26 cellular contexts compared by ENCODE assay signal in the genomic region with DNA sequence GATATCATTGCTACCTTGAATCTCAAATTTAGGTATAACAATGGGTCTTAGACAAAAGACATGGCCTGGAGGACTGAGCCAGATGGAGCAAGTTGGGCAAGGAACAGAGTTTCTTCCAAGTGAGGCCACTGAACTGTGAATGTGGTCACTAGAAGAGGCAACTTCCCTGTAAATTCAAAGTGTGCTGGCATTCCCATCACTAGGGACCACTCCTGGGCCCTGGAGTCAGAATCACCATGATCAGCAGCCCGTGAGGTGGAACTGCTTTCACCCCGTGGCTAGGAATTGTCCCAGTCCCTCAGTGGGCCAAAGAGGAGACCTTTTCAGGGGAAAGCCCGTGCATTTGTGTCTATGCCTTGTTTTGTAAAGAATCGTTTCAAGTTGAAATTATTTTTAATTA. TPM values are rescaled to one million over a fixed set of nuclear protein-coding genes. Genes with fewer than 3 reads are reported as not detected.
"Had no signal": no experiment of that assay in that cellular context is flagged by ENCODE, and none has a peak within 500 bp of the region (broad histone marks: within the 10 kb centered on the region; RNA-seq: fewer than 3 reads in every experiment).

No MANE protein-coding gene starts in this region.

- DNase-seq: naive thymus-derived CD4-positive, alpha-beta T cell; natural killer cell; nucleus accumbens; pancreas; psoas muscle; right cardiac atrium; right lobe of liver; sigmoid colon; small intestine; stimulated activated CD4-positive, alpha-beta T cell treated with anti-CD3 and anti-CD28 coated beads, Interleukin-15, amount 100 ng/mL, for 24 hours; stimulated activated CD4-positive, alpha-beta T cell treated with anti-CD3 and anti-CD28 coated beads, Interleukin-2, amount 100 ng/mL, for 24 hours; stimulated activated CD4-positive, alpha-beta T cell treated with anti-CD3 and anti-CD28 coated beads, Interleukin-2, amount 100 ng/mL, for 48 hours; stimulated activated CD4-positive, alpha-beta T cell treated with anti-CD3 and anti-CD28 coated beads, Interleukin-4, amount 100 ng/mL, for 24 hours; stimulated activated naive B cell treated with anti-CD40 and anti-IgM and Interleukin-4, amounts not matched to agents 10 μg/mL and 1 μg/mL and 100 μg/mL, for 72 hours; stimulated activated naive CD4-positive, alpha-beta T cell treated with Interleukin-2 at 50 U/mL for 16 hours; stomach; tibial artery; transverse colon; upper lobe of right lung; uterus had no signal

- H3K4me3 ChIP-seq: pancreas, psoas muscle, right lobe of liver, sigmoid colon, stomach, thoracic aorta, tibial artery, transverse colon, upper lobe of right lung, uterus had no signal

- H3K27ac Mint-ChIP-seq: natural killer cell; stimulated activated effector memory CD8-positive, alpha-beta T cell treated with anti-CD3 and anti-CD28 coated beads, Interleukin-12 subunit alpha, Interleukin-12 subunit beta, amount 100 ng/mL, for 72 hours; stimulated activated naive B cell treated with anti-CD40 and anti-IgM and Interleukin-4, amounts not matched to agents 10 μg/mL and 1 μg/mL and 100 μg/mL, for 72 hours; stimulated activated naive CD8-positive, alpha-beta T cell treated with anti-CD3 and anti-CD28 coated beads, Interleukin-15, Interleukin-2, amounts not matched to agents 100 ng/mL and 50 ng/mL, for 24 hours; type B pancreatic cell had no signal

- H3K36me3 Mint-ChIP-seq: naive thymus-derived CD4-positive, alpha-beta T cell; natural killer cell; stimulated activated effector memory CD8-positive, alpha-beta T cell treated with anti-CD3 and anti-CD28 coated beads, Interleukin-12 subunit alpha, Interleukin-12 subunit beta, amount 100 ng/mL, for 72 hours; stimulated activated naive B cell treated with anti-CD40 and anti-IgM and Interleukin-4, amounts not matched to agents 10 μg/mL and 1 μg/mL and 100 μg/mL, for 72 hours; type B pancreatic cell had no signal

- H3K27me3 Mint-ChIP-seq: type B pancreatic cell had no signal

- H3K27ac ChIP-seq: neutrophil, pancreas, psoas muscle, right lobe of liver, stomach, thoracic aorta, tibial artery, transverse colon, upper lobe of right lung had no signal

- H3K27me3 ChIP-seq: neutrophil, pancreas, right lobe of liver, sigmoid colon, stomach, transverse colon, upper lobe of right lung, uterus had no signal

- H3K4me3 Mint-ChIP-seq: naive thymus-derived CD4-positive, alpha-beta T cell; natural killer cell; nephron; stimulated activated effector memory CD8-positive, alpha-beta T cell treated with anti-CD3 and anti-CD28 coated beads, Interleukin-12 subunit alpha, Interleukin-12 subunit beta, amount 100 ng/mL, for 72 hours; stimulated activated naive B cell treated with anti-CD40 and anti-IgM and Interleukin-4, amounts not matched to agents 10 μg/mL and 1 μg/mL and 100 μg/mL, for 72 hours; stimulated activated naive CD8-positive, alpha-beta T cell treated with anti-CD3 and anti-CD28 coated beads, Interleukin-15, Interleukin-2, amounts not matched to agents 100 ng/mL and 50 ng/mL, for 24 hours; type B pancreatic cell had no signal

- ATAC-seq: naive thymus-derived CD4-positive, alpha-beta T cell; natural killer cell; pancreas; psoas muscle; right cardiac atrium; right lobe of liver; stimulated activated effector memory CD8-positive, alpha-beta T cell treated with anti-CD3 and anti-CD28 coated beads, Interleukin-12 subunit alpha, Interleukin-12 subunit beta, amount 100 ng/mL, for 72 hours; stimulated activated naive B cell treated with anti-CD40 and anti-IgM and Interleukin-4, amounts not matched to agents 10 μg/mL and 1 μg/mL and 100 μg/mL, for 72 hours; upper lobe of right lung had no signal

- H3K36me3 ChIP-seq: neutrophil, pancreas, right lobe of liver, sigmoid colon, stomach, thoracic aorta, tibial artery, transverse colon, upper lobe of right lung, uterus had no signal

- H3K9me3 Mint-ChIP-seq: naive thymus-derived CD4-positive, alpha-beta T cell; natural killer cell; stimulated activated effector memory CD8-positive, alpha-beta T cell treated with anti-CD3 and anti-CD28 coated beads, Interleukin-12 subunit alpha, Interleukin-12 subunit beta, amount 100 ng/mL, for 72 hours; stimulated activated naive B cell treated with anti-CD40 and anti-IgM and Interleukin-4, amounts not matched to agents 10 μg/mL and 1 μg/mL and 100 μg/mL, for 72 hours; stimulated activated naive CD8-positive, alpha-beta T cell treated with anti-CD3 and anti-CD28 coated beads, Interleukin-15, Interleukin-2, amounts not matched to agents 100 ng/mL and 50 ng/mL, for 24 hours; type B pancreatic cell had no signal

- H3K9me3 ChIP-seq: neutrophil, pancreas, psoas muscle, right lobe of liver, sigmoid colon, stomach, thoracic aorta, tibial artery, transverse colon, upper lobe of right lung, uterus had no signal

- H3K4me1 ChIP-seq: pancreas, stomach, tibial artery, upper lobe of right lung, uterus had no signal

- H3K4me1 Mint-ChIP-seq: natural killer cell; stimulated activated effector memory CD8-positive, alpha-beta T cell treated with anti-CD3 and anti-CD28 coated beads, Interleukin-12 subunit alpha, Interleukin-12 subunit beta, amount 100 ng/mL, for 72 hours; stimulated activated naive B cell treated with anti-CD40 and anti-IgM and Interleukin-4, amounts not matched to agents 10 μg/mL and 1 μg/mL and 100 μg/mL, for 72 hours had no signal

RNA-seq across cellular contexts. Expression of gene HES1, which starts 47.3 kb away (rescaled TPM):
- polyA plus RNA-seq: naive thymus-derived CD4-positive, alpha-beta T cell had no signal
